11 cellular contexts compared by ENCODE assay signal in genomic region chr2:105747254-105747909, GRCh38. TPM values are rescaled to one million over a fixed set of nuclear protein-coding genes. Genes with fewer than 3 reads are reported as not detected.
DNase-seq lines count a peak whose midpoint lies in the region; ATAC-seq, FAIRE-seq and TF ChIP-seq lines count a peak whose summit lies in the region.
"Had no signal": no experiment of that assay in that cellular context is flagged by ENCODE, and none has a peak within 500 bp of the region (broad histone marks: within the 10 kb centered on the region; RNA-seq: fewer than 3 reads in every experiment).

No MANE protein-coding gene starts in this region.

- no peaks in the 10 kb centered on the region for H3K36me3 ChIP-seq in A673 (ENCODE audit: insufficient read depth, low read length, poor library complexity, severe bottlenecking)
- 0 out of 2 replicates have a peak, but pooled peaks cover 1% of the 10 kb centered on the region for H3K36me3 ChIP-seq in IMR-90 (ENCODE audit: control insufficient read depth, insufficient read depth, low read length)

- H3K9me3 ChIP-seq in A673 (ENCODE audit: low read depth, low read length, poor library complexity, severe bottlenecking) (no peaks in the 10 kb centered on the region), IMR-90 (ENCODE audit: control insufficient read depth, insufficient read depth, low read length) (no peaks in the 10 kb centered on the region)

- H3K9ac ChIP-seq in IMR-90 (ENCODE audit: low read depth, low read length): no peak overlapping the region

- no peak for FAIRE-seq in RCC 7860 (lab: Jason Lieb, UNC)

- POLR2A ChIA-PET in A673 (lab: Charles Lee; ENCODE audit: low non-redundant PET): no interaction called here
- POLR2A ChIA-PET in IMR-90 (lab: Charles Lee; ENCODE audit: unreplicated experiment): no interaction called here
- POLR2A ChIA-PET in naive thymus-derived CD8-positive, alpha-beta T cell (lab: Charles Lee): interaction anchor here (0.8 to 4.5 kb wide), 24 partner anchors 8 to 355 kb away, joined by 3 to 58 read pairs (median 6); no protein-coding TSS in a partner anchor

- TF ChIP-seq CTCF in A673 (conservative IDR thresholded peaks at IDR 0.05; ENCODE audit: low read depth, low read length): no peak
- TF ChIP-seq CTCF in IMR-90 (conservative IDR thresholded peaks at IDR 0.05; ENCODE audit: low read depth, low read length): no peak
- TF ChIP-seq CTCF in chondrocyte (IDR thresholded peaks at IDR 0.05): no peak

- no peak overlapping the region for H2BK20ac ChIP-seq in IMR-90 (ENCODE audit: low read depth, low read length)

- CTCF ChIA-PET in A673 (lab: Charles Lee): interaction anchor here (0.6 kb wide), 1 partner anchor 509 kb away, joined by 6 read pairs; no protein-coding TSS in a partner anchor
- CTCF ChIA-PET in IMR-90 (lab: Yijun Ruan, JAX): interaction anchor here (0.6 to 0.8 kb wide), 2 partner anchors 9 to 347 kb away, joined by 3 to 7 read pairs; no protein-coding TSS in a partner anchor

- peak overlapping the region; percentile 79 for H3K4me3 Mint-ChIP-seq in chondrocyte (ENCODE audit: unreplicated experiment)
- peak overlapping the region; percentile 91 to 99 (median 96) for H3K4me3 Mint-ChIP-seq in naive thymus-derived CD8-positive, alpha-beta T cell

- no peak overlapping the region for H2AK5ac ChIP-seq in IMR-90 (ENCODE audit: low read depth, low read length)

- in situ Hi-C loops in IMR-90 (cut with MboI; ENCODE audit: low sequenced_read_pairs): no loop called here

- peaks cover 66% of the 10 kb centered on the region for H4K20me1 ChIP-seq in IMR-90 (ENCODE audit: insufficient read depth, low read length)

- TSS peak; percentile 21 for BruUV-seq in A673 (replicated peaks; lab: Mats Ljungman, UMichigan)
- BruUV-seq in IMR-90 (replicated peaks; lab: Mats Ljungman, UMichigan): no TSS peak

- TF ChIP-seq POLR2A in IMR-90 (IDR thresholded peaks at IDR 0.05; ENCODE audit: low read depth, low read length): no peak

- 66% methylated on average over 8 of the region's 13 CpGs; no CpG with 5 or more reads in 1 of the 2 experiments for WGBS in IMR-90 (ENCODE audit: extremely low coverage in 2 of 2, insufficient read length in 1 of 2), 2 experiments

- no peak overlapping the region for H2AFZ ChIP-seq in IMR-90 (replicated peaks; ENCODE audit: low read length, poor library complexity)

- no peak overlapping the region for H3K18ac ChIP-seq in IMR-90 (ENCODE audit: low read depth, low read length)

- dilution Hi-C loops in IMR-90 (cut with HindIII; ENCODE audit: low sequenced_read_pairs, unreplicated experiment): no loop called here

- no peak overlapping the region for H3K4me3 ChIP-seq in A673 (ENCODE audit: low read depth, low read length, poor library complexity, severe bottlenecking)
- H3K4me3 ChIP-seq in IMR-90 (ENCODE audit: insufficient read depth, low read depth, low read length): no peak overlapping the region
- H3K4me3 ChIP-seq: lung had no signal

- H2BK5ac ChIP-seq in IMR-90 (ENCODE audit: low read depth, low read length, poor library complexity, severe bottlenecking): no peak overlapping the region

- peaks cover 22% of the 10 kb centered on the region for H3K9me1 ChIP-seq in IMR-90 (ENCODE audit: insufficient read depth, low read length)

- no peak overlapping the region for H2BK15ac ChIP-seq in IMR-90 (ENCODE audit: low read depth, low read length)

- no peak overlapping the region for H4K5ac ChIP-seq in IMR-90 (ENCODE audit: low read depth, low read length)

- peaks cover 9% of the 10 kb centered on the region for H3K4me1 ChIP-seq in A673 (ENCODE audit: insufficient read depth, low read length, poor library complexity, severe bottlenecking)
- H3K4me1 ChIP-seq in IMR-90 (ENCODE audit: control insufficient read depth, insufficient read depth, low read length): peaks cover 6% of the 10 kb centered on the region

- TF ChIP-seq RAD21 in IMR-90 (IDR thresholded peaks at IDR 0.05; ENCODE audit: low read length): no peak

- no peak overlapping the region for H2AK9ac ChIP-seq in IMR-90 (replicated peaks; ENCODE audit: low read depth, low read length, poor library complexity)

- H3K27ac Mint-ChIP-seq in chondrocyte (ENCODE audit: unreplicated experiment): no peak overlapping the region
- peak overlapping the region; percentile 82 to 99 (median 97) for H3K27ac Mint-ChIP-seq in naive thymus-derived CD8-positive, alpha-beta T cell

- H4K91ac ChIP-seq in IMR-90 (ENCODE audit: insufficient read depth, low read depth, low read length): no peak overlapping the region

- no peak overlapping the region for H3K4me2 ChIP-seq in IMR-90 (ENCODE audit: low read depth, low read length)

- no peak overlapping the region for H3K14ac ChIP-seq in IMR-90 (replicated peaks; ENCODE audit: low read depth, low read length)

- H2BK120ac ChIP-seq in IMR-90 (ENCODE audit: low read depth, low read length): no peak overlapping the region

- DNase-seq in A673 (ENCODE audit: low spot score) (no peak), IMR-90 (peak; percentile 18), chondrocyte (ENCODE audit: low spot score) (no peak), RCC 7860 (ENCODE audit: low spot score) (no peak), 8988T (no peak), cerebellar cortex (ENCODE audit: low spot score) (no peak), Ammon's horn (ENCODE audit: low spot score) (no peak)
- DNase-seq in naive thymus-derived CD8-positive, alpha-beta T cell: no peak
- DNase-seq: COR-L47, NCI-H2227 treated with DMSO at 0.1 percent for 48 hours had no signal

- no peaks in the 10 kb centered on the region for H3K27me3 Mint-ChIP-seq in chondrocyte (ENCODE audit: low read depth)
- H3K27me3 Mint-ChIP-seq in naive thymus-derived CD8-positive, alpha-beta T cell: no peaks in the 10 kb centered on the region

- peaks cover 14% of the 10 kb centered on the region for H3K27me3 ChIP-seq in A673 (replicated peaks; ENCODE audit: insufficient read depth, low read depth, low read length, poor library complexity)
- H3K27me3 ChIP-seq in IMR-90 (ENCODE audit: control insufficient read depth, insufficient read depth, low read length): no peaks in the 10 kb centered on the region

- H3K36me3 Mint-ChIP-seq in chondrocyte (ENCODE audit: low read depth): no peaks in the 10 kb centered on the region
- peaks cover 0 to 52% (median 8%) of the 10 kb centered on the region in 3 donors for H3K36me3 Mint-ChIP-seq in naive thymus-derived CD8-positive, alpha-beta T cell

- no peak overlapping the region for H3K27ac ChIP-seq in A673 (ENCODE audit: low read depth, low read length, poor library complexity, severe bottlenecking)
- H3K27ac ChIP-seq in IMR-90 (ENCODE audit: insufficient read depth, low read length): no peak overlapping the region

- H3K56ac ChIP-seq in IMR-90 (ENCODE audit: extremely low read depth, insufficient read depth, low read length): no peak overlapping the region

- no peak overlapping the region for H4K8ac ChIP-seq in IMR-90 (ENCODE audit: low read depth in 2 of 2, low read length in 2 of 2)

- H3K79me1 ChIP-seq in IMR-90 (ENCODE audit: low read depth in 1 of 2, low read length in 2 of 2): peaks cover 51 to 67% of the 10 kb centered on the region in 2 experiments

- intact Hi-C loops in A673 (cut with micrococcal nuclease; ENCODE audit: unreplicated experiment) (no loop called here), IMR-90 (cut with micrococcal nuclease) (loop anchor here (5.0 to 10.0 kb wide), 5 partner anchors 120 to 403 kb away; no protein-coding TSS in a partner anchor)

- H3K4ac ChIP-seq in IMR-90 (ENCODE audit: low read depth, low read length): no peak overlapping the region

- no peaks in the 10 kb centered on the region for H3K9me3 Mint-ChIP-seq in chondrocyte (ENCODE audit: low read depth)
- H3K9me3 Mint-ChIP-seq in naive thymus-derived CD8-positive, alpha-beta T cell: peaks cover 0 to 2% (median 0%) of the 10 kb centered on the region in 9 donors

- peaks cover 38% of the 10 kb centered on the region for H3K4me1 Mint-ChIP-seq in chondrocyte (ENCODE audit: low read depth)
- peaks cover 48 to 86% (median 79%) of the 10 kb centered on the region in 4 donors for H3K4me1 Mint-ChIP-seq in naive thymus-derived CD8-positive, alpha-beta T cell

- no peak overlapping the region for H3K23ac ChIP-seq in IMR-90 (ENCODE audit: low read depth, low read length)

- no peak for ATAC-seq in IMR-90 (ENCODE audit: low read depth)
- ATAC-seq in naive thymus-derived CD8-positive, alpha-beta T cell: no peak

TF ChIP-seq in IMR-90, 13 proteins besides CTCF, POLR2A, EP300 and RAD21:
- TF ChIP-seq RCOR1 (IDR thresholded peaks at IDR 0.05; ENCODE audit: insufficient replicate concordance, low read length): no peak
- TF ChIP-seq MXI1 (IDR thresholded peaks at IDR 0.05; ENCODE audit: borderline replicate concordance, low read depth, low read length): no peak

RNA-seq across cellular contexts. Expression of gene NCK2, which starts 2.7 kb away (rescaled TPM):
- total RNA-seq in A673 (2021) (21.6 and 24.4 TPM in 2 replicates), IMR-90 (2012; rRNA removed) (15.8 and 25.8 TPM in 2 replicates), chondrocyte (28.6 to 55.5 TPM (median 55.2 TPM) in 3 replicates)
- polyA plus RNA-seq in IMR-90 (2012; rRNA removed): 22.2 and 29.5 TPM in 2 replicates
- 21.0 and 45.4 TPM in 2 replicates for polyA plus RNA-seq in IMR-90 (2012; cell fraction: cytosol; rRNA removed)
- 13.7 and 14.9 TPM in 2 replicates for polyA plus RNA-seq in IMR-90 (2012; cell fraction: nucleus; rRNA removed; ENCODE audit: low replicate concordance)
- total RNA-seq in naive thymus-derived CD8-positive, alpha-beta T cell: 100 to 1,000 TPM; 119 to 124 TPM
- polyA plus RNA-seq in naive thymus-derived CD8-positive, alpha-beta T cell: 100 to 1,000 TPM in 1 of 3 donors, 10 to 100 TPM in 2; 36.6 to 110 (median 67.8) TPM
